Comparison of ENCODE assay signal across 1 cellular context in genomic region chr3:127697531-127698240, GRCh38.
TF ChIP-seq lines count a peak whose summit lies in the region.

No MANE protein-coding gene starts in this region.

TF ChIP-seq in IMR-90, 13 proteins besides CTCF, POLR2A, EP300 and RAD21 (continued from another document):
- TF ChIP-seq CEBPB (IDR thresholded peaks at IDR 0.05; ENCODE audit: low read depth, low read length), result no peak; the same call in 1 of the 2 replicates
